Comparison of ENCODE assay signal across 27 cellular contexts in the genomic region with DNA sequence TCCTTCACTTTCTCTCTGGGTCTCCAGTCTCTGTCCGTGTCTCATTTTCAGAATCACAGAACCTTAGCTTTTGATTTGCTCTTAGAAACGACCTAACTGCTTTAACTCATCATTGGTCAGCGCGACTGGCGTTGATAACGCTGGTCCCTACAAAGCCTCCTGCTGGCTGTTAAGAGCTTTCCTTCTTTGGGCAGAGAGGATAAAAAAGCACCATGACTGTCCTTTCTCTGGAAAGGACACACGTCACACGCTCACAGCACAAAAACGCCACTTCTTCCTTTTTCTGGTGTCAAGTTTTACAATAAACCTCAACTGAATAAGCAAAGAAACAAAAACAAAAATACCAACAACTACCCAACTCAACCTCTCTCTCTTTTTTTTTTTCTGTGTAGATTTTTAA. TPM values are rescaled to one million over a fixed set of nuclear protein-coding genes. Genes with fewer than 3 reads are reported as not detected.
DNase-seq lines count a peak whose midpoint lies in the region; ATAC-seq and TF ChIP-seq lines count a peak whose summit lies in the region.
"Had no signal": no experiment of that assay in that cellular context is flagged by ENCODE, and none has a peak within 500 bp of the region (broad histone marks: within the 10 kb centered on the region; RNA-seq: fewer than 3 reads in every experiment).

No MANE protein-coding gene starts in this region.

- H2AFZ ChIP-seq in H9 (ENCODE audit: low read length), result no peak overlapping the region
- peak overlapping the region; percentile 29 for H2AFZ ChIP-seq in neuronal stem cell (ENCODE audit: low read length)

- ATAC-seq in SK-N-SH treated with all-trans-retinoic acid at 6 μM for 48 hours (peak; percentile 67), GM21390 (IDR thresholded peaks at IDR 0.05; ENCODE audit: unreplicated experiment) (no peak), HG02623 (IDR thresholded peaks at IDR 0.05; ENCODE audit: unreplicated experiment) (no peak)
- ATAC-seq: Right ventricle myocardium inferior had no signal

- H3K4me3 ChIP-seq in neuronal stem cell (ENCODE audit: low read length in 2 of 2), result no peak overlapping the region
- H3K4me3 ChIP-seq: BLaER1, SJSA1 had no signal

- no CpG with 5 or more reads among the region's 9 CpGs for WGBS in H9 (ENCODE audit: extremely low coverage, insufficient read length, low lambda C conversion rate)
- no CpG with 5 or more reads among the region's 9 CpGs for WGBS in neuronal stem cell (ENCODE audit: extremely low coverage in 2 of 2, insufficient read length in 2 of 2, insufficient replicate concordance in 1 of 2), 2 donors

- no peak overlapping the region for H3T11ph ChIP-seq in H9 (ENCODE audit: low read length)

- no peaks in the 10 kb centered on the region for H3K9me3 Mint-ChIP-seq in H9
- H3K9me3 Mint-ChIP-seq: CD4-positive, alpha-beta memory T cell had no signal

- H2BK120ac ChIP-seq in H9 (ENCODE audit: low read depth, low read length, poor library complexity, severe bottlenecking) (no peak overlapping the region), neuronal stem cell (ENCODE audit: low read depth, low read length) (no peak overlapping the region)

- H2BK5ac ChIP-seq in H9 (ENCODE audit: insufficient read length, low read length) (no peak overlapping the region), neuronal stem cell (ENCODE audit: low read length) (no peak overlapping the region)

- H4K20me1 ChIP-seq in H9 (ENCODE audit: control insufficient read depth, insufficient read depth, insufficient read length), result no peaks in the 10 kb centered on the region
- H4K20me1 ChIP-seq: BLaER1 had no signal

- H3K14ac ChIP-seq in H9 (ENCODE audit: insufficient read depth, low read length) (no peak overlapping the region), neuronal stem cell (ENCODE audit: low read length) (no peak overlapping the region)

- H4K8ac ChIP-seq in H9 (replicated peaks; ENCODE audit: insufficient read length, low read depth, low read length), result no peak overlapping the region
- H4K8ac ChIP-seq in neuronal stem cell (ENCODE audit: low read depth, low read length), result no peak overlapping the region

- H3K36me3 Mint-ChIP-seq in H9 (ENCODE audit: insufficient read depth in 1 of 3, low read depth in 3 of 3), result no peaks in the 10 kb centered on the region
- H3K36me3 Mint-ChIP-seq: CD4-positive, alpha-beta memory T cell; IgD-negative memory B cell had no signal

- H3K79me1 ChIP-seq in H9 (ENCODE audit: insufficient read depth, low read depth, low read length, poor library complexity, severe bottlenecking), result no peaks in the 10 kb centered on the region
- H3K79me1 ChIP-seq in neuronal stem cell (ENCODE audit: low read depth, low read length), result no peaks in the 10 kb centered on the region

- H3K79me2 ChIP-seq in H9 (ENCODE audit: insufficient read depth, low read length), result no peaks in the 10 kb centered on the region

- no peak overlapping the region for H2BK15ac ChIP-seq in H9 (ENCODE audit: low read depth, low read length)
- H2BK15ac ChIP-seq in neuronal stem cell (ENCODE audit: low read length), result no peak overlapping the region

- H3K9ac ChIP-seq in H9 (ENCODE audit: extremely low read depth, insufficient read length, low read length) (no peak overlapping the region), neuronal stem cell (ENCODE audit: low read depth, low read length, poor library complexity) (no peak overlapping the region)
- H3K9ac ChIP-seq: BLaER1 had no signal

- H2BK20ac ChIP-seq in H9 (ENCODE audit: low read depth, low read length, poor library complexity, severe bottlenecking), result no peak overlapping the region

- no peaks in the 10 kb centered on the region for H3K9me3 ChIP-seq in H9 (ENCODE audit: control insufficient read depth, low read depth, low read length)
- no peaks in the 10 kb centered on the region for H3K9me3 ChIP-seq in neuronal stem cell (replicated peaks in 1 of 2; ENCODE audit: control insufficient read depth in 2 of 2, insufficient read depth in 1 of 2, low read depth in 1 of 2, low read length in 2 of 2)
- H3K9me3 ChIP-seq: BLaER1, Caco-2, SJSA1 had no signal

- H2AK5ac ChIP-seq in H9 (ENCODE audit: insufficient read length, low read length) (no peak overlapping the region), neuronal stem cell (ENCODE audit: low read depth, low read length) (no peak overlapping the region)

- no peak overlapping the region for H3K27ac ChIP-seq in H9 (ENCODE audit: insufficient read length, low read depth, low read length)
- no peak overlapping the region for H3K27ac ChIP-seq in neuronal stem cell (replicated peaks; ENCODE audit: low read length)
- H3K27ac ChIP-seq: 22Rv1, BLaER1, SJSA1 had no signal

- H2BK12ac ChIP-seq in H9 (ENCODE audit: insufficient read length, low read depth, low read length), result no peak overlapping the region
- H2BK12ac ChIP-seq in neuronal stem cell (ENCODE audit: low read length), result no peak overlapping the region

- H3K18ac ChIP-seq in H9 (ENCODE audit: insufficient read length, low read depth, low read length), result no peak overlapping the region
- no peak overlapping the region for H3K18ac ChIP-seq in neuronal stem cell (ENCODE audit: low read length)

- peaks cover 18% of the 10 kb centered on the region for H3K27me3 Mint-ChIP-seq in H9 (ENCODE audit: low read depth)

- H4K91ac ChIP-seq in H9 (ENCODE audit: insufficient read length, low read depth, low read length), result no peak overlapping the region
- no peak overlapping the region for H4K91ac ChIP-seq in neuronal stem cell (ENCODE audit: low read depth, low read length, poor library complexity)

- no peak overlapping the region for H3K4me3 Mint-ChIP-seq in H9
- H3K4me3 Mint-ChIP-seq: CD4-positive, alpha-beta memory T cell; HFFc6; IgD-negative memory B cell had no signal

- H3K4me1 ChIP-seq in H9 (ENCODE audit: insufficient read depth, low read length) (no peaks in the 10 kb centered on the region; the same call in 1 of the 2 replicates), neuronal stem cell (ENCODE audit: control insufficient read depth in 2 of 2, insufficient read depth in 1 of 2, low read depth in 1 of 2, low read length in 2 of 2) (no peaks in the 10 kb centered on the region)
- H3K4me1 ChIP-seq: BLaER1, Caco-2, SJSA1 had no signal

- no peak overlapping the region; a peak in 1 of 7 replicates for H3K27ac Mint-ChIP-seq in H9
- H3K27ac Mint-ChIP-seq: CD4-positive, alpha-beta memory T cell; HFFc6; IgD-negative memory B cell had no signal

- H3K4me1 Mint-ChIP-seq in H9, result peaks cover 17 to 19% of the 10 kb centered on the region in 2 experiments
- H3K4me1 Mint-ChIP-seq: CD4-positive, alpha-beta memory T cell; IgD-negative memory B cell had no signal

- H3K23ac ChIP-seq in H9 (ENCODE audit: insufficient read length, low read depth, low read length), result no peak overlapping the region
- H3K23ac ChIP-seq in neuronal stem cell (ENCODE audit: low read depth, low read length, poor library complexity), result no peak overlapping the region

- no peaks in the 10 kb centered on the region for H3K23me2 ChIP-seq in H9 (ENCODE audit: insufficient read length, low read depth, low read length, poor library complexity, severe bottlenecking)

- peak; percentile 62 for DNase-seq in DMS53 (lab: John Stamatoyannopoulos, UW)
- DNase-seq in DMS53 treated with DMSO at 0.1 percent for 48 hours (lab: John Stamatoyannopoulos, UW; ENCODE audit: unreplicated experiment), result no peak
- no peak for DNase-seq in H9
- DNase-seq in neuronal stem cell (ENCODE audit: low spot score), result no peak
- no peak for DNase-seq in activated CD8-positive, alpha-beta memory T cell treated with anti-CD3 and anti-CD28 coated beads for 24 hours
- DNase-seq: ACHN; Caco-2; CD4-positive, alpha-beta memory T cell; DMS 273 treated with DMSO at 0.1 percent for 48 hours; GF-D8; HFFc6; Karpas-422; NCI-H1417; NCI-H1694 treated with DMSO at 0.1 percent for 48 hours; NCI-H2081 treated with DMSO at 0.1 percent for 48 hours; NCI-H226; NCI-H524 treated with DMSO at 0.1 percent for 48 hours; T-helper 2 cell had no signal

- H3K27me3 ChIP-seq in H9 (ENCODE audit: insufficient read depth, low read length) (no peaks in the 10 kb centered on the region), neuronal stem cell (ENCODE audit: control insufficient read depth in 3 of 3, insufficient read depth in 3 of 3, low read depth in 1 of 3, low read length in 3 of 3) (no peaks in the 10 kb centered on the region)
- H3K27me3 ChIP-seq: BLaER1, SJSA1 had no signal

- no peaks in the 10 kb centered on the region for H3K36me3 ChIP-seq in neuronal stem cell (replicated peaks in 1 of 2; ENCODE audit: control insufficient read depth in 2 of 2, insufficient read depth in 2 of 2, low read length in 2 of 2)
- H3K36me3 ChIP-seq: BLaER1, SJSA1 had no signal

- H3K4ac ChIP-seq in H9 (ENCODE audit: low read depth, low read length) (no peak overlapping the region), neuronal stem cell (ENCODE audit: low read length) (no peak overlapping the region)

- H3K56ac ChIP-seq in H9 (ENCODE audit: insufficient read length, low read depth, low read length), result no peak overlapping the region

- H4K5ac ChIP-seq in H9 (ENCODE audit: insufficient read length, low read depth, low read length), result no peak overlapping the region

- H3K4me2 ChIP-seq in H9 (ENCODE audit: insufficient read depth, insufficient read length, low read length) (no peak overlapping the region), neuronal stem cell (ENCODE audit: insufficient read depth, low read length, poor library complexity, severe bottlenecking) (no peak overlapping the region)
- H3K4me2 ChIP-seq: BLaER1 had no signal

- peak; percentile 34; the same call in 2 of the 3 replicates for TF ChIP-seq CTCF in H9 (conservative IDR thresholded peaks at IDR 0.05)

TF ChIP-seq in SK-N-SH treated with all-trans-retinoic acid at 6 μM for 48 hours, 23 proteins besides CTCF, POLR2A, EP300 and RAD21 (continues in another document):
- TF ChIP-seq PPARA (CRISPR knock-in tag; IDR thresholded peaks at IDR 0.05; ENCODE audit: borderline replicate concordance) (no peak), TOX (CRISPR knock-in tag; IDR thresholded peaks at IDR 0.05; ENCODE audit: borderline replicate concordance) (no peak)

RNA-seq across cellular contexts. Expression of a gene that starts 1.7 kb away (rescaled TPM):
- not detected in 2 replicates for total RNA-seq in H9 (2021)
- not detected for polyA plus RNA-seq in neuronal stem cell (2013, experiment 1 of 2)
- not detected for polyA plus RNA-seq in neuronal stem cell (2013, experiment 2 of 2)
- total RNA-seq: Caco-2; CD4-positive, alpha-beta memory T cell; HFFc6; M059J; Right ventricle myocardium inferior; SJSA1 had no signal
- polyA plus RNA-seq: CD4-positive, alpha-beta memory T cell; IgD-negative memory B cell had no signal

RNA-seq across cellular contexts. Expression of a gene that starts 10.1 kb away (rescaled TPM):
- total RNA-seq in H9 (2021), result not detected in 2 replicates
- not detected for polyA plus RNA-seq in neuronal stem cell (2013, experiment 1 of 2)
- not detected for polyA plus RNA-seq in neuronal stem cell (2013, experiment 2 of 2)
- total RNA-seq: Caco-2; CD4-positive, alpha-beta memory T cell; HFFc6; M059J; Right ventricle myocardium inferior; SJSA1 had no signal
- polyA plus RNA-seq: CD4-positive, alpha-beta memory T cell; IgD-negative memory B cell had no signal

RNA-seq across cellular contexts. Expression of a gene that starts 17.0 kb away (rescaled TPM):
- total RNA-seq in H9 (2021), result 1.3 and 1.4 TPM in 2 replicates
- 0.86 TPM for polyA plus RNA-seq in neuronal stem cell (2013, experiment 1 of 2)
- 0.61 TPM for polyA plus RNA-seq in neuronal stem cell (2013, experiment 2 of 2)
- total RNA-seq: Caco-2; CD4-positive, alpha-beta memory T cell; HFFc6; M059J; Right ventricle myocardium inferior; SJSA1 had no signal
- polyA plus RNA-seq: CD4-positive, alpha-beta memory T cell; IgD-negative memory B cell had no signal

RNA-seq across cellular contexts. Expression of a gene that starts 28.4 kb away (rescaled TPM):
- total RNA-seq in H9 (2021), result 3.0 and 4.2 TPM in 2 replicates
- polyA plus RNA-seq in neuronal stem cell (2013, experiment 1 of 2), result not detected
- polyA plus RNA-seq in neuronal stem cell (2013, experiment 2 of 2), result not detected
- total RNA-seq: Caco-2; CD4-positive, alpha-beta memory T cell; HFFc6; M059J; Right ventricle myocardium inferior; SJSA1 had no signal
- polyA plus RNA-seq: CD4-positive, alpha-beta memory T cell; IgD-negative memory B cell had no signal

RNA-seq across cellular contexts. Expression of a gene that starts 35.1 kb away (rescaled TPM):
- total RNA-seq in H9 (2021), result 2.7 and 2.9 TPM in 2 replicates
- 2.1 TPM for polyA plus RNA-seq in neuronal stem cell (2013, experiment 1 of 2)
- 1.1 TPM for polyA plus RNA-seq in neuronal stem cell (2013, experiment 2 of 2)
- total RNA-seq: CD4-positive, alpha-beta memory T cell; HFFc6; M059J; Right ventricle myocardium inferior; SJSA1 had no signal
- polyA plus RNA-seq: CD4-positive, alpha-beta memory T cell; IgD-negative memory B cell had no signal
